Comparison of ENCODE assay signal across 8 cellular contexts in genomic region chr10:116849271-116850057, GRCh38. TPM values are rescaled to one million over a fixed set of nuclear protein-coding genes. Genes with fewer than 3 reads are reported as not detected.
DNase-seq lines count a peak whose midpoint lies in the region; ATAC-seq, FAIRE-seq and TF ChIP-seq lines count a peak whose summit lies in the region.

TSS of gene ENO4 (plus strand) at chr10:116849499. CDS start at chr10:116849567, 68 bp downstream.

- H3K9me3 ChIP-seq in heart left ventricle (no peaks in the 10 kb centered on the region), pancreas (no peaks in the 10 kb centered on the region)

- peak; percentile 86 for DNase-seq in NCI-H510A (lab: John Stamatoyannopoulos, UW)
- DNase-seq in amygdala (lab: John Stamatoyannopoulos, UW), result peak in 53 of 56 donors; percentile 15 to 84 (median 63)
- peak; percentile 56 to 82 (median 72) for DNase-seq in heart left ventricle
- DNase-seq in pancreas, result peak; percentile 91 to 97 (median 92)
- no peak for DNase-seq in activated CD8-positive, alpha-beta memory T cell treated with anti-CD3 and anti-CD28 coated beads for 24 hours

- 1 to 3% (median 2%) methylated on average over 29 to 54 of the region's 54 CpGs for WGBS in heart left ventricle, 4 donors
- WGBS in pancreas, 2 donors, result 1 to 2% methylated on average over 42 to 54 of the region's 54 CpGs

- TF ChIP-seq CTCF in C4-2B (conservative IDR thresholded peaks at IDR 0.05) (no peak), heart left ventricle (IDR thresholded peaks at IDR 0.05) (no peak), pancreas (IDR thresholded peaks at IDR 0.05) (no peak)

- no peaks in the 10 kb centered on the region for H3K36me3 ChIP-seq in heart left ventricle
- no peaks in the 10 kb centered on the region for H3K36me3 ChIP-seq in pancreas

- TF ChIP-seq POLR2A in heart left ventricle (IDR thresholded peaks at IDR 0.05), result no peak

- intact Hi-C loops in heart left ventricle (cut with DNase I), result no loop called here
- intact Hi-C loops in pancreas (cut with DNase I), result no loop called here

- ATAC-seq in GM19023 (IDR thresholded peaks at IDR 0.05; ENCODE audit: unreplicated experiment) (peak; percentile 47), HG03108 (IDR thresholded peaks at IDR 0.05; ENCODE audit: unreplicated experiment) (peak; percentile 46), heart left ventricle (peak; percentile 90 to 96 (median 92)), pancreas (peak; percentile 98 to 99 (median 98))

- H3K27ac ChIP-seq in C4-2B (peak within 1 kb of the TSS; percentile 86), heart left ventricle (peak within 1 kb of the TSS in 10 of 12 donors; percentile 0 to 71 (median 57)), pancreas (peak within 1 kb of the TSS; percentile 32 to 71 (median 50))

- peaks cover 0 to 13% (median 5%) of the 10 kb centered on the region in 12 donors for H3K4me1 ChIP-seq in heart left ventricle
- H3K4me1 ChIP-seq in pancreas, result peaks cover 0 to 8% (median 0%) of the 10 kb centered on the region in 3 donors

- peaks cover 0 to 44% (median 3%) of the 10 kb centered on the region in 9 donors for H3K27me3 ChIP-seq in heart left ventricle
- no peaks in the 10 kb centered on the region for H3K27me3 ChIP-seq in pancreas

- no peak for FAIRE-seq in pancreas (lab: Jason Lieb, UNC)

- H3K4me3 ChIP-seq in heart left ventricle, result peak within 1 kb of the TSS; percentile 40 to 81 (median 68)
- H3K4me3 ChIP-seq in pancreas, result peak within 1 kb of the TSS; percentile 73 to 84 (median 78)

RNA-seq across cellular contexts. Expression of gene ENO4, which starts in this region (rescaled TPM):
- total RNA-seq in heart left ventricle (1 to 10 TPM in 1 of 9 donors, under 1 TPM in 2, not detected in 6; 0.07 to 1.8 (median 0.32) TPM), pancreas (under 1 TPM; 0.20 to 0.71 (median 0.23) TPM)
- polyA plus RNA-seq in heart left ventricle (under 1 TPM in 1 of 2 donors, not detected in 1; 0.03 TPM), pancreas (under 1 TPM; 0.15 to 0.33 TPM)

Comparison
In these comparisons a context has a peak if more than half of its experiments do, and no peak if none do; other contexts are left out.
1. Peak in DNase-seq, ATAC-seq, H3K4me3 ChIP-seq and H3K27ac ChIP-seq in pancreas; RNA of the gene not detected or under 1 TPM.
2. ATAC-seq: peak in every context shown above with its lines; median percentile 98 in pancreas; 92 in heart left ventricle; 47 in GM19023; 46 in HG03108.